ENCODE assay signal across 9 cellular contexts in genomic region chr6:105484238-105485161, GRCh38.
A peak's percentile ranks its signal among the peaks of the same experiment; 100 is the strongest.
DNase-seq lines count a peak whose midpoint lies in the region; ATAC-seq lines count a peak whose summit lies in the region.
"Had no signal": no experiment of that assay in that cellular context is flagged by ENCODE, and none has a peak within 500 bp of the region (broad histone marks: within the 10 kb centered on the region; RNA-seq: fewer than 3 reads in every experiment).

No MANE protein-coding gene starts in this region.

- intact Hi-C loops in left cardiac atrium (cut with DNase I) = loop anchor here in 1 of 2 donors (5.0 to 10.0 kb wide), 5 partner anchors 250 to 818 kb away; partner anchors contain the start of gene PRDM1
- intact Hi-C loops in activated naive CD4-positive, alpha-beta T cell treated with anti-CD3 and anti-CD28 coated beads for 36 hours (cut with micrococcal nuclease) = loop anchor here (1.0 to 5.0 kb wide), 6 partner anchors 162 to 816 kb away; partner anchors contain the start of gene PRDM1

- H3K9me3 ChIP-seq in skeletal muscle satellite cell (replicated peaks; ENCODE audit: low read length) = no peaks in the 10 kb centered on the region
- H3K9me3 ChIP-seq: SJSA1 had no signal

- peak overlapping the region; percentile 7 for H3K27ac Mint-ChIP-seq in activated CD8-positive, alpha-beta T cell treated with anti-CD3 and anti-CD28 coated beads, Interleukin-2, amount 10 ng/mL, durations not matched to agents 7 days and 5 days
- H3K27ac Mint-ChIP-seq in activated naive CD4-positive, alpha-beta T cell treated with anti-CD3 and anti-CD28 coated beads for 36 hours = no peak overlapping the region

- DNase-seq in DMS 273 treated with DMSO at 0.1 percent for 48 hours (lab: John Stamatoyannopoulos, UW) (peak; percentile 10), NCI-H2081 (lab: John Stamatoyannopoulos, UW) (peak; percentile 16 to 51), left cardiac atrium (no peak)
- no peak for DNase-seq in activated CD8-positive, alpha-beta T cell treated with anti-CD3 and anti-CD28 coated beads, Interleukin-2, amount 10 ng/mL, durations not matched to agents 7 days and 5 days
- no peak for DNase-seq in activated naive CD4-positive, alpha-beta T cell treated with anti-CD3 and anti-CD28 coated beads for 36 hours
- DNase-seq in NK-92 treated with Interleukin-12 subunit alpha and Interleukin-12 subunit beta, amount 100 ng/mL, for 24 hours (lab: John Stamatoyannopoulos, UW) = no peak

- H3K4me1 ChIP-seq in skeletal muscle satellite cell (ENCODE audit: control insufficient read depth, insufficient read depth, low read length) = peaks cover 30% of the 10 kb centered on the region

- peaks cover 2% of the 10 kb centered on the region for H3K27me3 Mint-ChIP-seq in activated CD8-positive, alpha-beta T cell treated with anti-CD3 and anti-CD28 coated beads, Interleukin-2, amount 10 ng/mL, durations not matched to agents 7 days and 5 days (ENCODE audit: low read depth)
- H3K27me3 Mint-ChIP-seq in activated naive CD4-positive, alpha-beta T cell treated with anti-CD3 and anti-CD28 coated beads for 36 hours (ENCODE audit: low read depth) = peaks cover 18% of the 10 kb centered on the region

- ATAC-seq in GM21723 (IDR thresholded peaks at IDR 0.05; ENCODE audit: unreplicated experiment) (peak; percentile 47), left cardiac atrium (peak; percentile 39 to 58)
- peak; percentile 51 for ATAC-seq in activated CD8-positive, alpha-beta T cell treated with anti-CD3 and anti-CD28 coated beads, Interleukin-2, amount 10 ng/mL, durations not matched to agents 7 days and 5 days

- POLR2A ChIA-PET in activated CD8-positive, alpha-beta T cell treated with anti-CD3 and anti-CD28 coated beads, Interleukin-2, amount 10 ng/mL, durations not matched to agents 7 days and 5 days (lab: Charles Lee) = interaction anchor here (1.0 kb wide), 1 partner anchor 26 kb away, joined by 3 read pairs; no protein-coding TSS in a partner anchor

- peaks cover 2% of the 10 kb centered on the region for H3K36me3 Mint-ChIP-seq in activated CD8-positive, alpha-beta T cell treated with anti-CD3 and anti-CD28 coated beads, Interleukin-2, amount 10 ng/mL, durations not matched to agents 7 days and 5 days (ENCODE audit: low read depth)
- no peaks in the 10 kb centered on the region for H3K36me3 Mint-ChIP-seq in activated naive CD4-positive, alpha-beta T cell treated with anti-CD3 and anti-CD28 coated beads for 36 hours (ENCODE audit: low read depth)

- peak overlapping the region; percentile 32 for H3K9ac ChIP-seq in skeletal muscle satellite cell (ENCODE audit: low read depth, low read length)

- no peaks in the 10 kb centered on the region for H3K36me3 ChIP-seq in skeletal muscle satellite cell (ENCODE audit: insufficient read depth, low read length)
- H3K36me3 ChIP-seq: SJSA1 had no signal

- H3K4me2 ChIP-seq in skeletal muscle satellite cell (ENCODE audit: low read length) = no peak overlapping the region

- CTCF ChIA-PET in activated CD8-positive, alpha-beta T cell treated with anti-CD3 and anti-CD28 coated beads, Interleukin-2, amount 10 ng/mL, durations not matched to agents 7 days and 5 days (lab: Charles Lee) = interaction anchor here (0.9 to 3.3 kb wide), 13 partner anchors 11 to 802 kb away, joined by 3 to 29 read pairs (median 4); partner anchors contain the start of gene PRDM1
- CTCF ChIA-PET in activated naive CD4-positive, alpha-beta T cell treated with anti-CD3 and anti-CD28 coated beads for 36 hours (lab: Charles Lee) = interaction anchor here (0.9 to 1.0 kb wide), 3 partner anchors 9 to 957 kb away, joined by 3 to 5 read pairs (median 3); no protein-coding TSS in a partner anchor

- H3K27me3 ChIP-seq in skeletal muscle satellite cell (ENCODE audit: control insufficient read depth, insufficient read depth, low read length) = no peaks in the 10 kb centered on the region
- H3K27me3 ChIP-seq: SJSA1 had no signal

- H3K4me1 Mint-ChIP-seq in activated CD8-positive, alpha-beta T cell treated with anti-CD3 and anti-CD28 coated beads, Interleukin-2, amount 10 ng/mL, durations not matched to agents 7 days and 5 days (ENCODE audit: low read depth) = peaks cover 47% of the 10 kb centered on the region
- H3K4me1 Mint-ChIP-seq in activated naive CD4-positive, alpha-beta T cell treated with anti-CD3 and anti-CD28 coated beads for 36 hours (ENCODE audit: low read depth) = no peaks in the 10 kb centered on the region

- H3K4me3 ChIP-seq in skeletal muscle satellite cell (ENCODE audit: low read length) = no peak overlapping the region
- H3K4me3 ChIP-seq: SJSA1 had no signal

- no peaks in the 10 kb centered on the region for H3K9me3 Mint-ChIP-seq in activated CD8-positive, alpha-beta T cell treated with anti-CD3 and anti-CD28 coated beads, Interleukin-2, amount 10 ng/mL, durations not matched to agents 7 days and 5 days (ENCODE audit: insufficient read depth)
- H3K9me3 Mint-ChIP-seq in activated naive CD4-positive, alpha-beta T cell treated with anti-CD3 and anti-CD28 coated beads for 36 hours = no peaks in the 10 kb centered on the region

- H3K4me3 Mint-ChIP-seq in activated CD8-positive, alpha-beta T cell treated with anti-CD3 and anti-CD28 coated beads, Interleukin-2, amount 10 ng/mL, durations not matched to agents 7 days and 5 days = peak overlapping the region; percentile 12
- no peak overlapping the region for H3K4me3 Mint-ChIP-seq in activated naive CD4-positive, alpha-beta T cell treated with anti-CD3 and anti-CD28 coated beads for 36 hours

Comparison
In these comparisons a context has a peak if more than half of its experiments do, and no peak if none do; other contexts are left out.
1. DNase-seq: peak in DMS 273 treated with DMSO at 0.1 percent for 48 hours (single experiment) and NCI-H2081 (2 of 2); none in activated CD8-positive, alpha-beta T cell treated with anti-CD3 and anti-CD28 coated beads, Interleukin-2, amount 10 ng/mL, durations not matched to agents 7 days and 5 days (single experiment), left cardiac atrium (single experiment), activated naive CD4-positive, alpha-beta T cell treated with anti-CD3 and anti-CD28 coated beads for 36 hours (single experiment) and NK-92 treated with Interleukin-12 subunit alpha and Interleukin-12 subunit beta, amount 100 ng/mL, for 24 hours (single experiment).
2. Peak in every context shown above with its lines, with median percentiles within 50 percentile points of each other: ATAC-seq.